Comparison of ENCODE assay signal across 21 cellular contexts in genomic region chr2:19187323-19188020, GRCh38.
DNase-seq lines count a peak whose midpoint lies in the region; ATAC-seq, FAIRE-seq and TF ChIP-seq lines count a peak whose summit lies in the region.
"Had no signal": no experiment of that assay in that cellular context is flagged by ENCODE, and none has a peak within 500 bp of the region (broad histone marks: within the 10 kb centered on the region; RNA-seq: fewer than 3 reads in every experiment).

No MANE protein-coding gene starts in this region.

- TF ChIP-seq CTCF in fibroblast of the aortic adventitia (IDR thresholded peaks at IDR 0.05; ENCODE audit: insufficient read depth, low read length), result no peak

- peak; percentile 48 for FAIRE-seq in urothelium cell line (lab: Jason Lieb, UNC)
- FAIRE-seq: A204.1 had no signal

- no peaks in the 10 kb centered on the region for H3K4me1 ChIP-seq in right cardiac atrium (ENCODE audit: control insufficient read depth, insufficient read depth, low read length)
- no peaks in the 10 kb centered on the region for H3K4me1 ChIP-seq in effector memory CD4-positive, alpha-beta T cell (ENCODE audit: control insufficient read depth, insufficient read depth, low read length, poor library complexity, severe bottlenecking)
- H3K4me1 ChIP-seq: transverse colon had no signal

- H3K9me3 ChIP-seq in right cardiac atrium (ENCODE audit: control insufficient read depth, low read length), result no peaks in the 10 kb centered on the region
- no peaks in the 10 kb centered on the region for H3K9me3 ChIP-seq in effector memory CD4-positive, alpha-beta T cell (ENCODE audit: control insufficient read depth, low read length)
- H3K9me3 ChIP-seq: mucosa of descending colon, neutrophil, transverse colon had no signal

- no peaks in the 10 kb centered on the region for H3K27me3 ChIP-seq in right cardiac atrium (ENCODE audit: control insufficient read depth, insufficient read depth)
- H3K27me3 ChIP-seq in effector memory CD4-positive, alpha-beta T cell (replicated peaks; ENCODE audit: control insufficient read depth, insufficient read depth, low read length, poor library complexity, severe bottlenecking), result no peaks in the 10 kb centered on the region
- H3K27me3 ChIP-seq: neutrophil, transverse colon had no signal

- ATAC-seq in left ventricle myocardium superior, result peak; percentile 30
- no peak for ATAC-seq in right cardiac atrium
- ATAC-seq: left lobe of liver, mucosa of descending colon had no signal

- H3K27ac ChIP-seq in right cardiac atrium (ENCODE audit: low read length), result no peak overlapping the region
- no peak overlapping the region for H3K27ac ChIP-seq in effector memory CD4-positive, alpha-beta T cell (ENCODE audit: insufficient read depth, low read length, poor library complexity, severe bottlenecking)
- H3K27ac ChIP-seq: neutrophil, transverse colon had no signal

- intact Hi-C loops in left ventricle myocardium superior (cut with micrococcal nuclease), result no loop called here
- intact Hi-C loops in right cardiac atrium (cut with DNase I), result no loop called here

- WGBS in right cardiac atrium, result 86% methylated on average over 5 of the region's 5 CpGs

- DNase-seq in left ventricle myocardium superior (no peak), right cardiac atrium (no peak), SW480 (ENCODE audit: low spot score) (peak; percentile 12), fibroblast of the aortic adventitia (ENCODE audit: low read depth) (peak; percentile 48), urothelium cell line (ENCODE audit: low spot score) (peak; percentile 59), DMS53 (lab: John Stamatoyannopoulos, UW) (no peak), SHP77 (lab: John Stamatoyannopoulos, UW) (no peak)
- DNase-seq in effector memory CD4-positive, alpha-beta T cell, result no peak
- DNase-seq: activated CD4-positive, CD25-positive, alpha-beta regulatory T cell; CD4-positive, alpha-beta T cell; DMS79 treated with DMSO at 0.1 percent for 48 hours; GOT3; mucosa of descending colon; NCI-H2081; retina; Right ventricle myocardium superior; stimulated activated naive CD4-positive, alpha-beta T cell; transverse colon had no signal

- no peak overlapping the region for H3K4me3 ChIP-seq in right cardiac atrium (ENCODE audit: low read length)
- H3K4me3 ChIP-seq in fibroblast of the aortic adventitia (ENCODE audit: low read depth, low read length), result no peak overlapping the region
- no peak overlapping the region for H3K4me3 ChIP-seq in effector memory CD4-positive, alpha-beta T cell (ENCODE audit: insufficient read depth, low read depth, low read length, poor library complexity, severe bottlenecking)
- H3K4me3 ChIP-seq: mucosa of descending colon, transverse colon had no signal

- no peaks in the 10 kb centered on the region for H3K36me3 ChIP-seq in effector memory CD4-positive, alpha-beta T cell (ENCODE audit: control insufficient read depth, insufficient read depth, low read length)
- H3K36me3 ChIP-seq: neutrophil, transverse colon had no signal

Comparison
In these comparisons a context has a peak if more than half of its experiments do, and no peak if none do; other contexts are left out.
1. DNase-seq: peak in SW480 (single experiment), fibroblast of the aortic adventitia (single experiment) and urothelium cell line (single experiment); none in left ventricle myocardium superior (single experiment), right cardiac atrium (0 of 3), effector memory CD4-positive, alpha-beta T cell (0 of 3), DMS53 (single experiment) and SHP77 (0 of 2).